ENCODE assay signal across 19 cellular contexts in genomic region chr10:101099901-101100300, GRCh38. TPM values are rescaled to one million over a fixed set of nuclear protein-coding genes. Genes with fewer than 3 reads are reported as not detected.
A peak's percentile ranks its signal among the peaks of the same experiment; 100 is the strongest.
DNase-seq lines count a peak whose midpoint lies in the region; ATAC-seq and TF ChIP-seq lines count a peak whose summit lies in the region.
"Had no signal": no experiment of that assay in that cellular context is flagged by ENCODE, and none has a peak within 500 bp of the region (broad histone marks: within the 10 kb centered on the region; RNA-seq: fewer than 3 reads in every experiment).

No MANE protein-coding gene starts in this region.

- H3K23ac ChIP-seq in neuronal stem cell (ENCODE audit: low read depth, low read length, poor library complexity), result peak overlapping the region; percentile 37

- H3K36me3 ChIP-seq in neuronal stem cell (replicated peaks in 1 of 2; ENCODE audit: control insufficient read depth in 2 of 2, insufficient read depth in 2 of 2, low read length in 2 of 2) (no peaks in the 10 kb centered on the region), gastroesophageal sphincter (no peaks in the 10 kb centered on the region)
- H3K36me3 ChIP-seq: BLaER1 had no signal

- H3K4me3 ChIP-seq in neuronal stem cell (ENCODE audit: low read length in 2 of 2) (no peak overlapping the region), gastroesophageal sphincter (no peak overlapping the region)
- H3K4me3 ChIP-seq: A549, BLaER1 had no signal

- no peak overlapping the region for H2BK120ac ChIP-seq in neuronal stem cell (ENCODE audit: low read depth, low read length)

- H3K18ac ChIP-seq in neuronal stem cell (ENCODE audit: low read length), result no peak overlapping the region

- TF ChIP-seq EP300 in gastroesophageal sphincter (IDR thresholded peaks at IDR 0.05), result no peak

- H3K79me1 ChIP-seq in neuronal stem cell (ENCODE audit: low read depth, low read length), result no peaks in the 10 kb centered on the region

- no peak overlapping the region for H3K4ac ChIP-seq in neuronal stem cell (ENCODE audit: low read length)

- no peak overlapping the region for H2AK5ac ChIP-seq in neuronal stem cell (ENCODE audit: low read depth, low read length)

- no peaks in the 10 kb centered on the region for H3K9me3 ChIP-seq in neuronal stem cell (replicated peaks in 1 of 2; ENCODE audit: control insufficient read depth in 2 of 2, insufficient read depth in 1 of 2, low read depth in 1 of 2, low read length in 2 of 2)
- peaks cover 0 to 9% (median 0%) of the 10 kb centered on the region in 3 donors for H3K9me3 ChIP-seq in gastroesophageal sphincter
- H3K9me3 ChIP-seq: A549, BLaER1 had no signal

- no peak overlapping the region for H2BK5ac ChIP-seq in neuronal stem cell (ENCODE audit: low read length)

- TF ChIP-seq CTCF in RWPE1 (conservative IDR thresholded peaks at IDR 0.05; ENCODE audit: low read depth) (no peak), gastroesophageal sphincter (IDR thresholded peaks at IDR 0.05) (no peak)

- POLR2A ChIA-PET in RWPE1 (lab: Yijun Ruan, JAX; ENCODE audit: low non-redundant PET), result interaction anchor here (0.6 kb wide), 1 partner anchor 13 kb away, joined by 3 read pairs; no protein-coding TSS in a partner anchor

- no peak overlapping the region for H3K14ac ChIP-seq in neuronal stem cell (ENCODE audit: low read length)

- WGBS in neuronal stem cell (ENCODE audit: extremely low coverage in 2 of 2, insufficient read length in 2 of 2, insufficient replicate concordance in 1 of 2), 2 donors, result no CpG with 5 or more reads among the region's 6 CpGs
- 60 to 64% methylated on average over 4 of the region's 6 CpGs for WGBS in gastroesophageal sphincter (ENCODE audit: low coverage in 1 of 2), 2 donors

- no peak overlapping the region for H2BK15ac ChIP-seq in neuronal stem cell (ENCODE audit: low read length)

- no peak overlapping the region for H4K91ac ChIP-seq in neuronal stem cell (ENCODE audit: low read depth, low read length, poor library complexity)

- no peak overlapping the region for H3K27ac ChIP-seq in RWPE1
- H3K27ac ChIP-seq in epithelial cell of prostate, result no peak overlapping the region
- H3K27ac ChIP-seq in neuronal stem cell (replicated peaks; ENCODE audit: low read length), result no peak overlapping the region
- H3K27ac ChIP-seq in gastroesophageal sphincter, result no peak overlapping the region
- H3K27ac ChIP-seq: 22Rv1, A549, BLaER1 had no signal

- no peak overlapping the region for H3K9ac ChIP-seq in neuronal stem cell (ENCODE audit: low read depth, low read length, poor library complexity)
- H3K9ac ChIP-seq: BLaER1 had no signal

- H3K4me1 ChIP-seq in neuronal stem cell (ENCODE audit: control insufficient read depth in 2 of 2, insufficient read depth in 1 of 2, low read depth in 1 of 2, low read length in 2 of 2) (peaks cover 0 to 1% of the 10 kb centered on the region in 2 donors), gastroesophageal sphincter (no peaks in the 10 kb centered on the region)
- H3K4me1 ChIP-seq: BLaER1 had no signal

- DNase-seq in DMS153 (lab: John Stamatoyannopoulos, UW), result peak; percentile 56
- no peak for DNase-seq in DMS153 treated with DMSO at 0.1 percent for 48 hours (lab: John Stamatoyannopoulos, UW; ENCODE audit: unreplicated experiment)
- peak; percentile 35 for DNase-seq in RWPE1 (ENCODE audit: low spot score)
- DNase-seq in epithelial cell of prostate (ENCODE audit: low read depth, low spot score), result peak; percentile 45
- DNase-seq in neuronal stem cell (ENCODE audit: low spot score), result no peak
- DNase-seq in HK-2 (ENCODE audit: unreplicated experiment), result no peak
- DNase-seq: Calu3; CD8-positive, alpha-beta T cell; H9; KBM-7 had no signal

- peaks cover 0 to 80% (median 21%) of the 10 kb centered on the region in 3 experiments for H3K27me3 ChIP-seq in neuronal stem cell (ENCODE audit: control insufficient read depth in 3 of 3, insufficient read depth in 3 of 3, low read depth in 1 of 3, low read length in 3 of 3)
- peaks cover 88% of the 10 kb centered on the region for H3K27me3 ChIP-seq in gastroesophageal sphincter

- ATAC-seq in HG02798 (IDR thresholded peaks at IDR 0.05; ENCODE audit: poor library complexity, unreplicated experiment) (no peak), gastroesophageal sphincter (no peak)
- ATAC-seq: A549; CD8-positive, alpha-beta T cell had no signal

- H2BK12ac ChIP-seq in neuronal stem cell (ENCODE audit: low read length), result no peak overlapping the region

- no peak overlapping the region for H3K4me2 ChIP-seq in neuronal stem cell (ENCODE audit: insufficient read depth, low read length, poor library complexity, severe bottlenecking)
- H3K4me2 ChIP-seq: A549, BLaER1 had no signal

- no peak for TF ChIP-seq POLR2A in gastroesophageal sphincter (IDR thresholded peaks at IDR 0.05)

- H4K8ac ChIP-seq in neuronal stem cell (ENCODE audit: low read depth, low read length), result no peak overlapping the region

- no peak overlapping the region for H2AFZ ChIP-seq in neuronal stem cell (ENCODE audit: low read length)

- CTCF ChIA-PET in RWPE1 (lab: Yijun Ruan, JAX), result interaction anchor here (13.2 kb wide), 1 partner anchor 40 kb away, joined by 272 read pairs; no protein-coding TSS in a partner anchor

RNA-seq across cellular contexts. Expression of gene TLX1, which starts 31.2 kb away (rescaled TPM):
- polyA plus RNA-seq in neuronal stem cell (2013, experiment 1 of 2), result not detected
- polyA plus RNA-seq in neuronal stem cell (2013, experiment 2 of 2), result not detected
- not detected for total RNA-seq in gastroesophageal sphincter
- total RNA-seq: Calu3; CD8-positive, alpha-beta T cell; H1; H9; HT1080 had no signal
- polyA plus RNA-seq: AG04450, H1, IgD-negative memory B cell had no signal

RNA-seq across cellular contexts. Expression of gene KAZALD1, which starts 38.1 kb away (rescaled TPM):
- 3.0 TPM for polyA plus RNA-seq in neuronal stem cell (2013, experiment 1 of 2)
- 2.4 TPM for polyA plus RNA-seq in neuronal stem cell (2013, experiment 2 of 2)
- total RNA-seq in gastroesophageal sphincter, result 10 to 100 TPM in 1 of 4 donors, 1 to 10 TPM in 2, under 1 TPM in 1; 0.45 to 12.5 (median 2.2) TPM
- total RNA-seq: CD8-positive, alpha-beta T cell had no signal
- polyA plus RNA-seq: IgD-negative memory B cell had no signal

Comparison
In these comparisons a context has a peak if more than half of its experiments do, and no peak if none do; other contexts are left out.
1. DNase-seq: peak in DMS153 (single experiment), RWPE1 (single experiment) and epithelial cell of prostate (single experiment); none in DMS153 treated with DMSO at 0.1 percent for 48 hours (single experiment), neuronal stem cell (single experiment) and HK-2 (single experiment).